Comparison of ENCODE assay signal across 1 cellular context in genomic region chr12:113198286-113198685, GRCh38.
TF ChIP-seq lines count a peak whose summit lies in the region.

No MANE protein-coding gene starts in this region.

TF ChIP-seq in H1, 55 proteins besides CTCF, POLR2A, EP300 and RAD21:
- TF ChIP-seq YY1 (IDR thresholded peaks at IDR 0.05; ENCODE audit: low read depth, low read length), result no peak
- no peak for TF ChIP-seq POLR2AphosphoS5 (IDR thresholded peaks at IDR 0.05; ENCODE audit: low read depth, low read length)
TF ChIP-seq in H1: peak in this region for 0.
